20 cellular contexts compared by ENCODE assay signal in the genomic region with DNA sequence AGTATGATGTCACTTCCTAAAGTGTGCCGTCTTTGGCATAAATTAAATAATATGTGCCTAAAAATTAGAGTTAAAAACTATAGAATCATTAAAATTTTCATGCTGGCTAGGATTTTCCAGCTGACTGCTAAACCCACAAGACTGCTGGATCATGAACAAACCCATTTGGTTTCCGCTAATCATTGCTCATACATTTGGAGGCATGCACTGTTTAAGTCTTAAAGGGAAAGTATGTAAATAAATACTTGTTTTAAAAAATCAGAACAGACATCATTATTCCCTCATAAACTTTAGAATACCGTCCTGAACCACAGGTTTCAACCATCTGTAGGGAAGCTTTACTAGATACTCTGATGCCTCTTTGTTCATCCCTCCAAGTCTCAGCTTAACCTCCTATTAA. TPM values are rescaled to one million over a fixed set of nuclear protein-coding genes. Genes with fewer than 3 reads are reported as not detected.
DNase-seq lines count a peak whose midpoint lies in the region; ATAC-seq and TF ChIP-seq lines count a peak whose summit lies in the region.
"Had no signal": no experiment of that assay in that cellular context is flagged by ENCODE, and none has a peak within 500 bp of the region (broad histone marks: within the 10 kb centered on the region; RNA-seq: fewer than 3 reads in every experiment).

No MANE protein-coding gene starts in this region.

- H4K20me1 ChIP-seq in DND-41 (ENCODE audit: insufficient read depth, low read length): peaks cover 4% of the 10 kb centered on the region
- H4K20me1 ChIP-seq in PC-3 (ENCODE audit: low read length): no peaks in the 10 kb centered on the region
- H4K20me1 ChIP-seq in fibroblast of lung (ENCODE audit: control insufficient read depth, extremely low read depth, insufficient read depth, low read length): no peaks in the 10 kb centered on the region
- no peaks in the 10 kb centered on the region for H4K20me1 ChIP-seq in SK-N-SH (ENCODE audit: insufficient read depth)

- TF ChIP-seq RAD21 in SK-N-SH (IDR thresholded peaks at IDR 0.05; ENCODE audit: low read length): no peak

- 80% methylated on average over 3 of the region's 3 CpGs for WGBS in SK-N-SH (ENCODE audit: low lambda C conversion rate)

- peaks cover 13% of the 10 kb centered on the region for H3K4me1 ChIP-seq in DND-41 (ENCODE audit: insufficient read depth, low read length)
- H3K4me1 ChIP-seq in PC-3 (ENCODE audit: insufficient read depth, low read length): peaks cover 8% of the 10 kb centered on the region
- peaks cover 6% of the 10 kb centered on the region for H3K4me1 ChIP-seq in fibroblast of lung (ENCODE audit: control insufficient read depth, extremely low read depth, insufficient read depth, low read length)
- H3K4me1 ChIP-seq in SK-N-SH (ENCODE audit: control insufficient read depth in 1 of 2, insufficient read depth in 2 of 2, low read depth in 1 of 2, low read length in 1 of 2): no peaks in the 10 kb centered on the region
- H3K4me1 ChIP-seq: prostate gland had no signal

- no peak overlapping the region for H2AFZ ChIP-seq in DND-41 (ENCODE audit: low read depth, low read length)
- no peak overlapping the region for H2AFZ ChIP-seq in PC-3 (ENCODE audit: low read length)
- no peak overlapping the region for H2AFZ ChIP-seq in fibroblast of lung (ENCODE audit: low read length)
- no peak overlapping the region for H2AFZ ChIP-seq in SK-N-SH (ENCODE audit: low read depth)

- H3K27me3 ChIP-seq in DND-41 (ENCODE audit: insufficient read depth, low read length, poor library complexity) (no peaks in the 10 kb centered on the region), PC-3 (ENCODE audit: low read length) (no peaks in the 10 kb centered on the region), fibroblast of lung (ENCODE audit: control insufficient read depth, insufficient read depth, low read length) (no peaks in the 10 kb centered on the region), SK-N-SH (ENCODE audit: insufficient read depth) (no peaks in the 10 kb centered on the region)
- H3K27me3 ChIP-seq: gastroesophageal sphincter, thyroid gland had no signal

- TF ChIP-seq EP300 in SK-N-SH (IDR thresholded peaks at IDR 0.05; ENCODE audit: borderline replicate concordance in 1 of 2, low read depth in 1 of 2, low read length in 1 of 2): no peak

- DNase-seq in DND-41 (no peak), PC-3 (peak; percentile 18), fibroblast of lung (ENCODE audit: low read depth in 2 of 2) (peak; percentile 78 to 86), non-pigmented ciliary epithelial cell (ENCODE audit: low read depth) (peak; percentile 38), occipital lobe (lab: John Stamatoyannopoulos, UW) (no peak), DMS114 treated with DMSO at 0.1 percent for 48 hours (lab: John Stamatoyannopoulos, UW; ENCODE audit: unreplicated experiment) (no peak), SK-N-SH (no peak)
- DNase-seq: activated CD4-positive, CD25-positive, alpha-beta regulatory T cell; activated CD8-positive, alpha-beta T cell treated with anti-CD3 and anti-CD28 coated beads, Interleukin-2, amount 10 ng/mL, durations not matched to agents 7 days and 5 days; activated naive CD8-positive, alpha-beta T cell treated with anti-CD3 and anti-CD28 coated beads, Interleukin-2, amount 10 ng/mL, durations not matched to agents 7 days and 5 days; DMS153; naive thymus-derived CD8-positive, alpha-beta T cell; NCI-H187 treated with DMSO at 0.1 percent for 48 hours; SHP77; stimulated activated CD4-positive, alpha-beta T cell treated with anti-CD3 and anti-CD28 coated beads, Interleukin-12 subunit alpha, Interleukin-12 subunit beta, amount 100 ng/mL, for 4 hours; thyroid gland had no signal

- H3K4me2 ChIP-seq in DND-41 (ENCODE audit: insufficient read depth, low read length) (no peak overlapping the region), PC-3 (ENCODE audit: low read length) (no peak overlapping the region), fibroblast of lung (ENCODE audit: extremely low read depth, insufficient read depth, low read length) (peak overlapping the region; percentile 79), SK-N-SH (no peak overlapping the region)

- H3K9me3 ChIP-seq in DND-41 (ENCODE audit: insufficient read depth, low read length, severe bottlenecking) (no peaks in the 10 kb centered on the region), PC-3 (ENCODE audit: low read length) (no peaks in the 10 kb centered on the region), fibroblast of lung (ENCODE audit: control insufficient read depth, insufficient read depth, low read depth, low read length) (no peaks in the 10 kb centered on the region), SK-N-SH (no peaks in the 10 kb centered on the region)
- H3K9me3 ChIP-seq: gastroesophageal sphincter, prostate gland, thyroid gland had no signal

- H3K79me2 ChIP-seq in DND-41 (ENCODE audit: insufficient read depth, low read length) (0 out of 2 replicates have a peak, but pooled peaks cover 2% of the 10 kb centered on the region), PC-3 (ENCODE audit: low read length) (peaks cover 4% of the 10 kb centered on the region; the same call in 1 of the 2 replicates), fibroblast of lung (ENCODE audit: control insufficient read depth, insufficient read depth, low read length) (peaks cover 5% of the 10 kb centered on the region), SK-N-SH (ENCODE audit: insufficient read depth) (peaks cover 8% of the 10 kb centered on the region; the same call in 1 of the 2 replicates)

- intact Hi-C loops in PC-3 (cut with micrococcal nuclease): no loop called here

- no TSS peak for BruUV-seq in PC-3 (replicated peaks; lab: Mats Ljungman, UMichigan)

- no peaks in the 10 kb centered on the region for H3F3A ChIP-seq in PC-3 (ENCODE audit: low read length, unreplicated experiment)
- peaks cover 4% of the 10 kb centered on the region for H3F3A ChIP-seq in SK-N-SH (replicated peaks; ENCODE audit: insufficient read depth)

- CTCF ChIA-PET in PC-3 (lab: Charles Lee) (no interaction called here), SK-N-SH (lab: Yijun Ruan, JAX) (interaction anchor here (0.6 to 1.2 kb wide), 2 partner anchors 10 to 17 kb away, joined by 3 read pairs; no protein-coding TSS in a partner anchor)

- H3K9me2 ChIP-seq in PC-3 (replicated peaks; ENCODE audit: low read length) (no peaks in the 10 kb centered on the region), SK-N-SH (no peaks in the 10 kb centered on the region)

- ATAC-seq in DND-41 (ENCODE audit: insufficient read depth, low read depth) (peak; percentile 40; the same call in 1 of the 3 replicates), PC-3 (no peak), GM19397 (IDR thresholded peaks at IDR 0.05; ENCODE audit: unreplicated experiment) (no peak)
- ATAC-seq: activated CD8-positive, alpha-beta T cell treated with anti-CD3 and anti-CD28 coated beads, Interleukin-2, amount 10 ng/mL, durations not matched to agents 7 days and 5 days; gastroesophageal sphincter; naive thymus-derived CD8-positive, alpha-beta T cell had no signal

- H3K9ac ChIP-seq in DND-41 (ENCODE audit: low read depth, low read length) (no peak overlapping the region), PC-3 (ENCODE audit: low read length) (no peak overlapping the region), fibroblast of lung (ENCODE audit: insufficient read depth, low read length) (no peak overlapping the region), SK-N-SH (no peak overlapping the region)

- POLR2A ChIA-PET in PC-3 (lab: Charles Lee; ENCODE audit: unreplicated experiment) (no interaction called here), SK-N-SH (lab: Yijun Ruan, JAX) (no interaction called here)

- H3K4me3 ChIP-seq in DND-41 (ENCODE audit: low read depth in 1 of 2, low read length in 2 of 2): no peak overlapping the region
- H3K4me3 ChIP-seq in PC-3 (ENCODE audit: low read length): no peak overlapping the region
- H3K4me3 ChIP-seq in fibroblast of lung (replicated peaks in 1 of 4; ENCODE audit: control extremely low read depth in 1 of 4, insufficient read depth in 1 of 4, low read depth in 3 of 4, low read length in 4 of 4): no peak overlapping the region
- H3K4me3 ChIP-seq in SK-N-SH (ENCODE audit: low read depth in 2 of 2, low read length in 1 of 2): no peak overlapping the region
- H3K4me3 ChIP-seq: gastroesophageal sphincter, prostate gland, thyroid gland had no signal

- TF ChIP-seq CTCF in DND-41 (IDR thresholded peaks at IDR 0.05; ENCODE audit: borderline replicate concordance, extremely low read depth, low read length, poor library complexity, severe bottlenecking): no peak
- TF ChIP-seq CTCF in PC-3 (conservative IDR thresholded peaks at IDR 0.05; ENCODE audit: low read depth, low read length): no peak
- no peak for TF ChIP-seq CTCF in fibroblast of lung (conservative IDR thresholded peaks at IDR 0.05 in 1 of 2, IDR thresholded peaks at IDR 0.05 in 1 of 2; ENCODE audit: low read depth in 1 of 2, low read length in 2 of 2)
- no peak for TF ChIP-seq CTCF in SK-N-SH (IDR thresholded peaks at IDR 0.05)

- no peak overlapping the region for H3K27ac ChIP-seq in DND-41 (ENCODE audit: low read length)
- H3K27ac ChIP-seq in PC-3 (ENCODE audit: low read length): no peak overlapping the region
- peak overlapping the region; percentile 76 for H3K27ac ChIP-seq in fibroblast of lung (ENCODE audit: insufficient read depth, low read length)
- H3K27ac ChIP-seq in SK-N-SH (ENCODE audit: low read depth in 2 of 2, low read length in 1 of 2): no peak overlapping the region
- H3K27ac ChIP-seq: C4-2B, gastroesophageal sphincter, prostate gland, thyroid gland had no signal

- H3K36me3 ChIP-seq in DND-41 (ENCODE audit: insufficient read depth, low read length) (no peaks in the 10 kb centered on the region), PC-3 (ENCODE audit: low read depth, low read length) (no peaks in the 10 kb centered on the region), fibroblast of lung (ENCODE audit: control insufficient read depth, insufficient read depth, low read length) (no peaks in the 10 kb centered on the region), SK-N-SH (replicated peaks in 1 of 2; ENCODE audit: control insufficient read depth in 1 of 2, insufficient read depth in 2 of 2, low read length in 1 of 2) (no peaks in the 10 kb centered on the region)
- H3K36me3 ChIP-seq: gastroesophageal sphincter, prostate gland, thyroid gland had no signal

RNA-seq across cellular contexts. Expression of a gene that starts 26.5 kb away (rescaled TPM):
- total RNA-seq in PC-3 (2014; rRNA removed) (40.3 and 43.8 TPM in 2 replicates), fibroblast of lung (125 and 213 TPM in 2 replicates), occipital lobe (218 TPM)
- polyA plus RNA-seq in fibroblast of lung (75.7 and 80.6 TPM in 2 replicates), SK-N-SH (2012; rRNA removed) (12.1 and 16.7 TPM in 2 replicates)
- 50.8 and 52.2 TPM in 2 replicates for polyA plus RNA-seq in fibroblast of lung (2012)
- polyA minus RNA-seq in fibroblast of lung (ENCODE audit: low replicate concordance): 22.9 and 28.1 TPM in 2 replicates
- polyA plus RNA-seq in SK-N-SH (2012; cell fraction: cytosol; rRNA removed): 18.4 and 18.8 TPM in 2 replicates
- 4.8 and 12.7 TPM in 2 replicates for polyA plus RNA-seq in SK-N-SH (2012; cell fraction: nucleus; rRNA removed)

RNA-seq across cellular contexts. Expression of a gene that starts 27.3 kb away (rescaled TPM):
- 859 and 989 TPM in 2 replicates for total RNA-seq in PC-3 (2014; rRNA removed)
- 232 and 252 TPM in 2 replicates for total RNA-seq in fibroblast of lung
- polyA plus RNA-seq in fibroblast of lung: 150 and 189 TPM in 2 replicates
- polyA plus RNA-seq in fibroblast of lung (2012): 119 and 178 TPM in 2 replicates
- polyA minus RNA-seq in fibroblast of lung (ENCODE audit: low replicate concordance): 18.6 and 22.7 TPM in 2 replicates
- total RNA-seq in occipital lobe: 86.4 TPM
- 39.6 and 79.5 TPM in 2 replicates for polyA plus RNA-seq in SK-N-SH (2012; rRNA removed)
- polyA plus RNA-seq in SK-N-SH (2012; cell fraction: cytosol; rRNA removed): 45.7 and 51.6 TPM in 2 replicates
- polyA plus RNA-seq in SK-N-SH (2012; cell fraction: nucleus; rRNA removed): 33.1 and 50.0 TPM in 2 replicates

Comparison
In these comparisons a context has a peak if more than half of its experiments do, and no peak if none do; other contexts are left out.
1. DNase-seq: peak in PC-3 (single experiment), fibroblast of lung (2 of 2) and non-pigmented ciliary epithelial cell (single experiment); none in DND-41 (single experiment), occipital lobe (single experiment), DMS114 treated with DMSO at 0.1 percent for 48 hours (single experiment) and SK-N-SH (single experiment).